ENCODE assay signal across 10 cellular contexts in genomic region chr1:207672525-207673130, GRCh38. TPM values are rescaled to one million over a fixed set of nuclear protein-coding genes. Genes with fewer than 3 reads are reported as not detected.
DNase-seq lines count a peak whose midpoint lies in the region; ATAC-seq and TF ChIP-seq lines count a peak whose summit lies in the region.
"Had no signal": no experiment of that assay in that cellular context is flagged by ENCODE, and none has a peak within 500 bp of the region (broad histone marks: within the 10 kb centered on the region; RNA-seq: fewer than 3 reads in every experiment).

No MANE protein-coding gene starts in this region.

- peaks cover 41% of the 10 kb centered on the region for H3K27me3 Mint-ChIP-seq in stimulated activated naive CD8-positive, alpha-beta T cell treated with anti-CD3 and anti-CD28 coated beads, Interleukin-15, amount 100 ng/mL, for 72 hours
- peaks cover 55% of the 10 kb centered on the region for H3K27me3 Mint-ChIP-seq in activated T-helper 1 cell treated with anti-CD3 and anti-CD28 coated beads, Interleukin-12 subunit alpha, Interleukin-12 subunit beta, Interleukin-2, Interleukin-4 antibody, amounts not matched to agents 30 ng/mL and 10 ng/mL and 1 ng/mL, durations not matched to agents 14 hours and 24 hours and 36 hours (ENCODE audit: insufficient read depth)

- peaks cover 57% of the 10 kb centered on the region for H3K27me3 ChIP-seq in foreskin keratinocyte

- ATAC-seq in foreskin keratinocyte, result peak; percentile 79
- ATAC-seq in stimulated activated naive CD8-positive, alpha-beta T cell treated with anti-CD3 and anti-CD28 coated beads, Interleukin-15, amount 100 ng/mL, for 72 hours, result peak; percentile 68
- ATAC-seq in GM21723 (IDR thresholded peaks at IDR 0.05; ENCODE audit: unreplicated experiment), result no peak
- no peak for ATAC-seq in HG03521 (IDR thresholded peaks at IDR 0.05; ENCODE audit: unreplicated experiment)

- H3K4me3 Mint-ChIP-seq in stimulated activated naive CD8-positive, alpha-beta T cell treated with anti-CD3 and anti-CD28 coated beads, Interleukin-15, amount 100 ng/mL, for 72 hours, result no peak overlapping the region
- no peak overlapping the region for H3K4me3 Mint-ChIP-seq in activated T-helper 1 cell treated with anti-CD3 and anti-CD28 coated beads, Interleukin-12 subunit alpha, Interleukin-12 subunit beta, Interleukin-2, Interleukin-4 antibody, amounts not matched to agents 30 ng/mL and 10 ng/mL and 1 ng/mL, durations not matched to agents 14 hours and 24 hours and 36 hours
- H3K4me3 Mint-ChIP-seq: naive thymus-derived CD8-positive, alpha-beta T cell had no signal

- peaks cover 8% of the 10 kb centered on the region for H3K4me1 ChIP-seq in foreskin keratinocyte

- no peaks in the 10 kb centered on the region for H3K36me3 Mint-ChIP-seq in activated T-helper 1 cell treated with anti-CD3 and anti-CD28 coated beads, Interleukin-12 subunit alpha, Interleukin-12 subunit beta, Interleukin-2, Interleukin-4 antibody, amounts not matched to agents 30 ng/mL and 10 ng/mL and 1 ng/mL, durations not matched to agents 14 hours and 24 hours and 36 hours (ENCODE audit: low read depth)

- no peak overlapping the region for H3K27ac Mint-ChIP-seq in stimulated activated naive CD8-positive, alpha-beta T cell treated with anti-CD3 and anti-CD28 coated beads, Interleukin-15, amount 100 ng/mL, for 72 hours
- H3K27ac Mint-ChIP-seq in activated T-helper 1 cell treated with anti-CD3 and anti-CD28 coated beads, Interleukin-12 subunit alpha, Interleukin-12 subunit beta, Interleukin-2, Interleukin-4 antibody, amounts not matched to agents 30 ng/mL and 10 ng/mL and 1 ng/mL, durations not matched to agents 14 hours and 24 hours and 36 hours, result no peak overlapping the region
- H3K27ac Mint-ChIP-seq: naive thymus-derived CD8-positive, alpha-beta T cell had no signal

- peaks cover 10% of the 10 kb centered on the region for H3K4me1 Mint-ChIP-seq in stimulated activated naive CD8-positive, alpha-beta T cell treated with anti-CD3 and anti-CD28 coated beads, Interleukin-15, amount 100 ng/mL, for 72 hours
- H3K4me1 Mint-ChIP-seq in activated T-helper 1 cell treated with anti-CD3 and anti-CD28 coated beads, Interleukin-12 subunit alpha, Interleukin-12 subunit beta, Interleukin-2, Interleukin-4 antibody, amounts not matched to agents 30 ng/mL and 10 ng/mL and 1 ng/mL, durations not matched to agents 14 hours and 24 hours and 36 hours (ENCODE audit: low read depth), result no peaks in the 10 kb centered on the region

- peak; percentile 83 for TF ChIP-seq CTCF in foreskin keratinocyte (conservative IDR thresholded peaks at IDR 0.05)

- H3K9me3 Mint-ChIP-seq in stimulated activated naive CD8-positive, alpha-beta T cell treated with anti-CD3 and anti-CD28 coated beads, Interleukin-15, amount 100 ng/mL, for 72 hours, result no peaks in the 10 kb centered on the region
- H3K9me3 Mint-ChIP-seq in activated T-helper 1 cell treated with anti-CD3 and anti-CD28 coated beads, Interleukin-12 subunit alpha, Interleukin-12 subunit beta, Interleukin-2, Interleukin-4 antibody, amounts not matched to agents 30 ng/mL and 10 ng/mL and 1 ng/mL, durations not matched to agents 14 hours and 24 hours and 36 hours, result no peaks in the 10 kb centered on the region

- H3K27ac ChIP-seq in foreskin keratinocyte, result no peak overlapping the region

- intact Hi-C loops in activated T-helper 1 cell treated with anti-CD3 and anti-CD28 coated beads, Interleukin-12 subunit alpha, Interleukin-12 subunit beta, Interleukin-2, Interleukin-4 antibody, amounts not matched to agents 30 ng/mL and 10 ng/mL and 1 ng/mL, durations not matched to agents 14 hours and 24 hours and 36 hours (cut with micrococcal nuclease), result no loop called here

- DNase-seq in GDM1 (lab: John Stamatoyannopoulos, UW), result peak; percentile 40
- peak; percentile 78 for DNase-seq in M059J (ENCODE audit: low read depth)
- peak; percentile 54 for DNase-seq in SHP77 treated with DMSO at 0.1 percent for 48 hours (lab: John Stamatoyannopoulos, UW)
- peak; percentile 40 to 60 for DNase-seq in foreskin keratinocyte
- DNase-seq in stimulated activated naive CD8-positive, alpha-beta T cell treated with anti-CD3 and anti-CD28 coated beads, Interleukin-15, amount 100 ng/mL, for 72 hours, result no peak
- DNase-seq in activated T-helper 1 cell treated with anti-CD3 and anti-CD28 coated beads, Interleukin-12 subunit alpha, Interleukin-12 subunit beta, Interleukin-2, Interleukin-4 antibody, amounts not matched to agents 30 ng/mL and 10 ng/mL and 1 ng/mL, durations not matched to agents 14 hours and 24 hours and 36 hours (ENCODE audit: low spot score), result no peak

RNA-seq across cellular contexts. Expression of gene CR1L, which starts 27.7 kb away (rescaled TPM):
- 3.6 TPM in 1 of 2 replicates, not detected in the other for total RNA-seq in M059J (2014; rRNA removed; shearing (Covaris generic))
- total RNA-seq in foreskin keratinocyte, result not detected in 2 replicates
- polyA plus RNA-seq in foreskin keratinocyte, result not detected in 2 replicates
- not detected in 2 replicates for total RNA-seq in activated T-helper 1 cell treated with anti-CD3 and anti-CD28 coated beads, Interleukin-12 subunit alpha, Interleukin-12 subunit beta, Interleukin-2, Interleukin-4 antibody, amounts not matched to agents 30 ng/mL and 10 ng/mL and 1 ng/mL, durations not matched to agents 14 hours and 24 hours and 36 hours
- total RNA-seq: naive thymus-derived CD8-positive, alpha-beta T cell; T-helper 2 cell treated with Interferon-gamma antibody and Interleukin-4, amounts not matched to agents 100 ng/mL and 5 ng/mL, for 36 hours had no signal
- polyA plus RNA-seq: naive thymus-derived CD8-positive, alpha-beta T cell had no signal

Comparison
In these comparisons a context has a peak if more than half of its experiments do, and no peak if none do; other contexts are left out.
1. DNase-seq: peak in GDM1 (single experiment), M059J (single experiment), SHP77 treated with DMSO at 0.1 percent for 48 hours (single experiment) and foreskin keratinocyte (2 of 2); none in stimulated activated naive CD8-positive, alpha-beta T cell treated with anti-CD3 and anti-CD28 coated beads, Interleukin-15, amount 100 ng/mL, for 72 hours (0 of 2) and activated T-helper 1 cell treated with anti-CD3 and anti-CD28 coated beads, Interleukin-12 subunit alpha, Interleukin-12 subunit beta, Interleukin-2, Interleukin-4 antibody, amounts not matched to agents 30 ng/mL and 10 ng/mL and 1 ng/mL, durations not matched to agents 14 hours and 24 hours and 36 hours (single experiment).
2. ATAC-seq: peak in foreskin keratinocyte (single experiment) and stimulated activated naive CD8-positive, alpha-beta T cell treated with anti-CD3 and anti-CD28 coated beads, Interleukin-15, amount 100 ng/mL, for 72 hours (single experiment); none in GM21723 (single experiment) and HG03521 (single experiment).